In the genomic region with DNA sequence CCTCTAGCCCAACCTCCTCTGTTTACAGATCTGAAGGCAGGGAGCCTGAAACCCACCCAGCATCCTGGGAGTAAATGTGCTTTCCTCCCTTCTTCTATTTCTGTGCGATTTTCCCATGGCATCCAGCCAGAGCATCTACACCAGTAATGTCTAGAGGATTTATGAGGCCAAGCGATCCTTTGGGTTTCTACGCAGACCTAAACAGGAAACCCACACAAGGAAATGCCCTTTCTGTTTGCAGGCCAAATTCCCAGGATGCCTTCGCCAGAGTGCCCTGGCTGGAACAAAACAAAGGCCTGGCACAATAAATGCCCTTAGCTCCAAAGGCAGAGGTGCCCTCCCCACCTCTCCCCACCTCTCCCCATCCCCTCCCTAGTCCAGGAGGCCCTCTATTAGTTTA, we compare ENCODE assay signal across 11 cellular contexts.
DNase-seq lines count a peak whose midpoint lies in the region; ATAC-seq and TF ChIP-seq lines count a peak whose summit lies in the region.
"Had no signal": no experiment of that assay in that cellular context is flagged by ENCODE, and none has a peak within 500 bp of the region (broad histone marks: within the 10 kb centered on the region; RNA-seq: fewer than 3 reads in every experiment).

No MANE protein-coding gene starts in this region.

- H3K27ac ChIP-seq in left ventricle myocardium inferior (replicated peaks) (peak overlapping the region; percentile 72), gastrocnemius medialis (peak overlapping the region; percentile 4 to 51 (median 16))

- H3K27me3 ChIP-seq in left ventricle myocardium inferior (ENCODE audit: low read depth) (no peaks in the 10 kb centered on the region), gastrocnemius medialis (no peaks in the 10 kb centered on the region)

- no peak overlapping the region for H3K27ac Mint-ChIP-seq in activated CD4-positive, alpha-beta memory T cell treated with anti-CD3 and anti-CD28 coated beads, Interleukin-2, amount 10 ng/mL, durations not matched to agents 7 days and 5 days

- H3K4me1 Mint-ChIP-seq in activated CD4-positive, alpha-beta memory T cell treated with anti-CD3 and anti-CD28 coated beads, Interleukin-2, amount 10 ng/mL, durations not matched to agents 7 days and 5 days, result no peaks in the 10 kb centered on the region

- no peaks in the 10 kb centered on the region for H3K36me3 Mint-ChIP-seq in activated CD4-positive, alpha-beta memory T cell treated with anti-CD3 and anti-CD28 coated beads, Interleukin-2, amount 10 ng/mL, durations not matched to agents 7 days and 5 days (ENCODE audit: low read depth)

- no peak for TF ChIP-seq CTCF in left ventricle myocardium inferior (IDR thresholded peaks at IDR 0.05; ENCODE audit: borderline replicate concordance)
- no peak for TF ChIP-seq CTCF in gastrocnemius medialis (IDR thresholded peaks at IDR 0.05 in 4 of 5, conservative IDR thresholded peaks at IDR 0.05 in 1 of 5)

- H3K36me3 ChIP-seq in left ventricle myocardium inferior (no peaks in the 10 kb centered on the region), gastrocnemius medialis (no peaks in the 10 kb centered on the region)

- CTCF ChIA-PET in activated CD4-positive, alpha-beta memory T cell treated with anti-CD3 and anti-CD28 coated beads, Interleukin-2, amount 10 ng/mL, durations not matched to agents 7 days and 5 days (lab: Charles Lee), result no interaction called here

- in situ Hi-C loops in gastrocnemius medialis (cut with MboI; ENCODE audit: low sequenced_read_pairs in 4 of 4), result loop anchor here (25.0 kb wide), 5 partner anchors 192 to 817 kb away; no protein-coding TSS in a partner anchor

- H3K4me3 ChIP-seq in left ventricle myocardium inferior (peak overlapping the region; percentile 1), gastrocnemius medialis (no peak overlapping the region)

- no peak overlapping the region for H3K4me3 Mint-ChIP-seq in activated CD4-positive, alpha-beta memory T cell treated with anti-CD3 and anti-CD28 coated beads, Interleukin-2, amount 10 ng/mL, durations not matched to agents 7 days and 5 days

- peaks cover 6% of the 10 kb centered on the region for H3K27me3 Mint-ChIP-seq in activated CD4-positive, alpha-beta memory T cell treated with anti-CD3 and anti-CD28 coated beads, Interleukin-2, amount 10 ng/mL, durations not matched to agents 7 days and 5 days

- DNase-seq in H4 (ENCODE audit: low spot score) (peak; percentile 93), SW480 (ENCODE audit: low spot score) (peak; percentile 64), left ventricle myocardium inferior (no peak), gastrocnemius medialis (no peak), germinal center (ENCODE audit: low spot score) (no peak)
- no peak for DNase-seq in activated CD4-positive, alpha-beta memory T cell treated with anti-CD3 and anti-CD28 coated beads, Interleukin-2, amount 10 ng/mL, durations not matched to agents 7 days and 5 days
- DNase-seq: activated CD4-positive, CD25-positive, alpha-beta regulatory T cell; NCI-H774; stimulated activated CD4-positive, alpha-beta T cell treated with anti-CD3 and anti-CD28 coated beads, Interleukin-2, amount 100 ng/mL, for 48 hours had no signal

- no peaks in the 10 kb centered on the region for H3K9me3 Mint-ChIP-seq in activated CD4-positive, alpha-beta memory T cell treated with anti-CD3 and anti-CD28 coated beads, Interleukin-2, amount 10 ng/mL, durations not matched to agents 7 days and 5 days

- no peak for ATAC-seq in gastrocnemius medialis
- no peak for ATAC-seq in GM18870 (IDR thresholded peaks at IDR 0.05; ENCODE audit: unreplicated experiment)
- no peak for ATAC-seq in GM21381 (IDR thresholded peaks at IDR 0.05; ENCODE audit: unreplicated experiment)

- H3K9me3 ChIP-seq in left ventricle myocardium inferior (replicated peaks) (no peaks in the 10 kb centered on the region), gastrocnemius medialis (no peaks in the 10 kb centered on the region)

- POLR2A ChIA-PET in activated CD4-positive, alpha-beta memory T cell treated with anti-CD3 and anti-CD28 coated beads, Interleukin-2, amount 10 ng/mL, durations not matched to agents 7 days and 5 days (lab: Charles Lee), result no interaction called here

- no peak for TF ChIP-seq POLR2A in gastrocnemius medialis (IDR thresholded peaks at IDR 0.05)

- intact Hi-C loops in left ventricle myocardium inferior (cut with micrococcal nuclease) (no loop called here), gastrocnemius medialis (cut with DNase I; ENCODE audit: low total_unique reads) (no loop called here)

- H3K4me1 ChIP-seq in left ventricle myocardium inferior (peaks cover 40% of the 10 kb centered on the region), gastrocnemius medialis (peaks cover 30 to 31% of the 10 kb centered on the region in 2 donors)

Comparison
In these comparisons a context has a peak if more than half of its experiments do, and no peak if none do; other contexts are left out.
1. DNase-seq: peak in H4 (single experiment) and SW480 (single experiment); none in left ventricle myocardium inferior (single experiment), gastrocnemius medialis (0 of 2), activated CD4-positive, alpha-beta memory T cell treated with anti-CD3 and anti-CD28 coated beads, Interleukin-2, amount 10 ng/mL, durations not matched to agents 7 days and 5 days (single experiment) and germinal center (single experiment).